ENCODE assay signal across 1 cellular context in the genomic region with DNA sequence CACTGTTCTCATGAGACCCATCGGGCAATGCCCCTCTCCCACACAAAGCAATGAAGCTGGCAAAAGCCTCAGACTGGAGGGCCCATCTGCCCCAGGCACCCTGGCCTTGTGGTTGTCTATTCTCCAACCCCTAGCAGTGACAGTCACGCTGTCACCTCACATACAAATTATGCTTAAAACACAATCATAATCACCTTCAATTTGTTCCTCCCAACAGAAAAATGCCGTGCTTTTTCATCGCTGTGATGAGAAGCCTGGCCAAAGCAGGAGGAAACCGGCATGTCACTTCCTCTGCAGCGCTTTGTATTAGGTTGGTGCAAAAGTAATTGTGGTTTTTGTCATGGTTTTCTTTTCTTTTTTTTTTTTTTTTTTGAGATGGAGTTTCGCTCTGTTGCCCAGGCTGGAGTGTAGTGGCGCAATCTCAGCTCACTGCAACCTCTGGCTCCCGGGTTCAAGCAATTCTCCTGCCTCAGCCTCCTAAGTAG.
TF ChIP-seq lines count a peak whose summit lies in the region.

No MANE protein-coding gene starts in this region.

TF ChIP-seq in GM12891, 5 proteins besides CTCF, POLR2A, EP300 and RAD21:
- TF ChIP-seq SPI1 (IDR thresholded peaks at IDR 0.05; ENCODE audit: low read depth, low read length): peak; percentile 66
